8 cellular contexts compared by ENCODE assay signal in the genomic region with DNA sequence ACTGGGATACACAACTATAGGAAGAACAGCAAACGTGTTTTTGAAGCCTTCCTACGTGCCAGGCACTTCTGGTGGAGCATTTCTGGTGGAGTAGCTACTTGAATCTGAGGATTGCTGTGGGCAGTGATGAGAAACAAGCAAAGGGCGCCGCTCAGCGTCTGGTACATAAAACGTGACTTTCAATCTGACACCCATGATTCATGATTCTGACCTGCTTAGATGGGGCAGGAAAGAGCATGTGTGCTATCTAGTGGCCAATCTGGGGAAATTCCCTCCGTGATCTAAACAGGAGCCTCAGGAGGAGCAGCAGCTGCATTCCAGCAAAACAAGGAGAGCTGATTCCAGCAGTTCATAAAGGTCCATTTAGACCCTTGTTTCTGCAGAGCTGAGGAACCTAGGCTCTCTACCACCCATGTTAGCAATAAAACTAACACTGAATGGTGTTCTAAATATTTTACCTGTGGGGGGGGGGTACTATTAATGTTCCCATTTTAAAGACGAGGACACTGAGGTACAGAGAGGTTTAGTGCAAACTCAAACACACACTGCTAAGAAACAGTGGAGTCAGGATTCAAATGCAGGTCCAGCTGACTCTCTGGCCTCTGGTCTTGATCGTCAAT. TPM values are rescaled to one million over a fixed set of nuclear protein-coding genes. Genes with fewer than 3 reads are reported as not detected.
DNase-seq lines count a peak whose midpoint lies in the region; ATAC-seq and TF ChIP-seq lines count a peak whose summit lies in the region.
"Had no signal": no experiment of that assay in that cellular context is flagged by ENCODE, and none has a peak within 500 bp of the region (broad histone marks: within the 10 kb centered on the region; RNA-seq: fewer than 3 reads in every experiment).

No MANE protein-coding gene starts in this region.

- H3K36me3 ChIP-seq in H7 (replicated peaks; ENCODE audit: control insufficient read depth, insufficient read depth, low read length) = no peaks in the 10 kb centered on the region

- peaks cover 11% of the 10 kb centered on the region for H3K4me1 Mint-ChIP-seq in nephron progenitor cell

- H3K4me3 ChIP-seq in GM12865 (ENCODE audit: low read depth, low read length) (no peak overlapping the region), H7 (ENCODE audit: insufficient read depth, low read depth, low read length) (no peak overlapping the region)

- peak; percentile 57 for TF ChIP-seq CTCF in GM12865 (IDR thresholded peaks at IDR 0.05; ENCODE audit: insufficient read depth, low read depth, low read length, missing control alignments)
- TF ChIP-seq CTCF in nephron progenitor cell (IDR thresholded peaks at IDR 0.05) = peak; percentile 53

- ATAC-seq in esophagus mucosa = peak; percentile 89

- no peaks in the 10 kb centered on the region for H3K9me3 Mint-ChIP-seq in nephron progenitor cell

- peak overlapping the region; percentile 33 for H3K4me3 Mint-ChIP-seq in nephron progenitor cell
- H3K4me3 Mint-ChIP-seq: activated naive CD8-positive, alpha-beta T cell had no signal

- H3K36me3 Mint-ChIP-seq in nephron progenitor cell (ENCODE audit: low read depth) = no peaks in the 10 kb centered on the region
- H3K36me3 Mint-ChIP-seq: activated naive CD8-positive, alpha-beta T cell had no signal

- H3K27me3 ChIP-seq in H7 (ENCODE audit: control insufficient read depth, insufficient read depth, low read length) = no peaks in the 10 kb centered on the region

- peaks cover 34% of the 10 kb centered on the region for H3K27me3 Mint-ChIP-seq in nephron progenitor cell (ENCODE audit: low read depth, poor library complexity)

- H3K27ac Mint-ChIP-seq in nephron progenitor cell = no peak overlapping the region
- H3K27ac Mint-ChIP-seq: activated naive CD8-positive, alpha-beta T cell had no signal

- DNase-seq in GM12865 (ENCODE audit: low read depth) (peak; percentile 77), H7 (peak; percentile 69), NCI-H1105 (lab: John Stamatoyannopoulos, UW) (peak; percentile 7), SIG-M5 (lab: John Stamatoyannopoulos, UW) (peak; percentile 14), nephron progenitor cell (peak; percentile 52), cortex of kidney (lab: John Stamatoyannopoulos, UW) (no peak)

RNA-seq across cellular contexts. Expression of gene PAH, which starts 37.8 kb away (rescaled TPM):
- 0.37 and 0.42 TPM in 2 replicates for total RNA-seq in H7 (2014; rRNA removed; shearing (Covaris generic))
- not detected for total RNA-seq in esophagus mucosa
